In genomic region chr16:66830422-66831404, GRCh38 we compare ENCODE assay signal across 1 cellular context.
A peak's percentile ranks its signal among the peaks of the same experiment; 100 is the strongest.
TF ChIP-seq lines count a peak whose summit lies in the region.

TSS of gene NAE1 (minus strand) at chr16:66830976. CDS start at chr16:66830899, 77 bp downstream.

TF ChIP-seq in HEK293, 187 proteins besides CTCF, POLR2A, EP300 and RAD21 (continued from another document):
- peak; percentile 50; the same call in 1 of the 2 replicates for TF ChIP-seq ZNF449 (tag by site-specific recombination; IDR thresholded peaks at IDR 0.05)
- TF ChIP-seq ZNF513 (tag by site-specific recombination; IDR thresholded peaks at IDR 0.05): peak; percentile 3; the same call in 1 of the 2 replicates
- peak; percentile 54; the same call in 1 of the 2 replicates for TF ChIP-seq YY2 (tag by site-specific recombination; IDR thresholded peaks at IDR 0.05)
- no peak for TF ChIP-seq ZNF211 (tag by site-specific recombination; IDR thresholded peaks at IDR 0.05; ENCODE audit: low read depth)
- TF ChIP-seq ZIC2 (tag by site-specific recombination; IDR thresholded peaks at IDR 0.05): 0 out of 2 replicates have a peak, but pooled peaks have one; percentile 13
- TF ChIP-seq KLF10 (tag by site-specific recombination; IDR thresholded peaks at IDR 0.05): 0 out of 2 replicates have a peak, but pooled peaks have one; percentile 57
- peak; percentile 79 for TF ChIP-seq ZNF335 (tag by site-specific recombination; conservative IDR thresholded peaks at IDR 0.05)
- TF ChIP-seq YY1 (tag by site-specific recombination; IDR thresholded peaks at IDR 0.05): 0 out of 2 replicates have a peak, but pooled peaks have one; percentile 68
- no peak; the same call in 1 of the 2 replicates for TF ChIP-seq ZNF146 (tag by site-specific recombination; IDR thresholded peaks at IDR 0.05)
- TF ChIP-seq ZNF610 (tag by site-specific recombination; IDR thresholded peaks at IDR 0.05; ENCODE audit: borderline replicate concordance): peak; percentile 38; the same call in 1 of the 2 replicates
- no peak for TF ChIP-seq ZNF37A (tag by site-specific recombination; IDR thresholded peaks at IDR 0.05)
- TF ChIP-seq ZNF768 (tag by site-specific recombination; IDR thresholded peaks at IDR 0.05): 0 out of 2 replicates have a peak, but pooled peaks have one; percentile 30
- no peak for TF ChIP-seq ZNF202 (tag by site-specific recombination; IDR thresholded peaks at IDR 0.05; ENCODE audit: borderline replicate concordance)
- TF ChIP-seq ZNF621 (tag by site-specific recombination; IDR thresholded peaks at IDR 0.05): no peak
- no peak for TF ChIP-seq ZNF2 (tag by site-specific recombination; IDR thresholded peaks at IDR 0.05)
- 0 out of 2 replicates have a peak, but pooled peaks have one; percentile 13 for TF ChIP-seq PATZ1 (tag by site-specific recombination; IDR thresholded peaks at IDR 0.05)
- no peak for TF ChIP-seq ZFP37 (tag by site-specific recombination; IDR thresholded peaks at IDR 0.05)
- peak; percentile 96 for TF ChIP-seq ZNF580 (tag by site-specific recombination; IDR thresholded peaks at IDR 0.05)
- TF ChIP-seq BCL11B (tag by site-specific recombination; IDR thresholded peaks at IDR 0.05; ENCODE audit: low read depth): no peak
- TF ChIP-seq GLIS1 (tag by site-specific recombination; IDR thresholded peaks at IDR 0.05): 0 out of 2 replicates have a peak, but pooled peaks have one; percentile 6
- TF ChIP-seq ZSCAN30 (tag by site-specific recombination; IDR thresholded peaks at IDR 0.05): peak; percentile 11
- TF ChIP-seq INSM2 (tag by site-specific recombination; IDR thresholded peaks at IDR 0.05): no peak
- no peak for TF ChIP-seq ZNF521 (tag by site-specific recombination; IDR thresholded peaks at IDR 0.05)
- peak; percentile 27; the same call in 1 of the 2 replicates for TF ChIP-seq SP7 (tag by site-specific recombination; IDR thresholded peaks at IDR 0.05)
- peak; percentile 69 for TF ChIP-seq REST (tag by site-specific recombination; IDR thresholded peaks at IDR 0.05)
- TF ChIP-seq ZNF24 (tag by site-specific recombination; IDR thresholded peaks at IDR 0.05): peak; percentile 45; the same call in 1 of the 2 replicates
- 0 out of 2 replicates have a peak, but pooled peaks have one; percentile 18 for TF ChIP-seq KLF9 (tag by site-specific recombination; IDR thresholded peaks at IDR 0.05; ENCODE audit: low read depth)
- peak; percentile 86 for TF ChIP-seq ZNF660 (tag by site-specific recombination; IDR thresholded peaks at IDR 0.05)
- 0 out of 2 replicates have a peak, but pooled peaks have one; percentile 8 for TF ChIP-seq ZFP3 (tag by site-specific recombination; IDR thresholded peaks at IDR 0.05; ENCODE audit: low read depth)
- peak; percentile 90 for TF ChIP-seq ZNF121 (tag by site-specific recombination; IDR thresholded peaks at IDR 0.05)
- no peak for TF ChIP-seq ZNF473 (tag by site-specific recombination; IDR thresholded peaks at IDR 0.05)
- TF ChIP-seq EGR2 (tag by site-specific recombination; IDR thresholded peaks at IDR 0.05; ENCODE audit: low read depth): no peak
- TF ChIP-seq KLF1 (tag by site-specific recombination; IDR thresholded peaks at IDR 0.05): 0 out of 2 replicates have a peak, but pooled peaks have one; percentile 11
- no peak for TF ChIP-seq AEBP2 (tag by site-specific recombination; IDR thresholded peaks at IDR 0.05; ENCODE audit: borderline replicate concordance)
- peak; percentile 36; the same call in 1 of the 2 replicates for TF ChIP-seq TRIM28 (IDR thresholded peaks at IDR 0.05; ENCODE audit: borderline replicate concordance, low read length)
- TF ChIP-seq ZBTB21 (tag by site-specific recombination; IDR thresholded peaks at IDR 0.05): no peak
- peak; percentile 83 for TF ChIP-seq ZBTB26 (tag by site-specific recombination; optimal IDR thresholded peaks at IDR 0.05)
- TF ChIP-seq ZBTB48 (tag by site-specific recombination; IDR thresholded peaks at IDR 0.05): 0 out of 2 replicates have a peak, but pooled peaks have one; percentile 23
- TF ChIP-seq ZNF366 (tag by site-specific recombination; conservative IDR thresholded peaks at IDR 0.05): no peak
- TF ChIP-seq ZNF670 (tag by site-specific recombination; IDR thresholded peaks at IDR 0.05; ENCODE audit: low read depth): no peak
- no peak for TF ChIP-seq ZNF311 (tag by site-specific recombination; IDR thresholded peaks at IDR 0.05; ENCODE audit: borderline replicate concordance)
TF ChIP-seq in HEK293: peak in this region for 34.
